ENCODE assay signal across 8 cellular contexts in the genomic region with DNA sequence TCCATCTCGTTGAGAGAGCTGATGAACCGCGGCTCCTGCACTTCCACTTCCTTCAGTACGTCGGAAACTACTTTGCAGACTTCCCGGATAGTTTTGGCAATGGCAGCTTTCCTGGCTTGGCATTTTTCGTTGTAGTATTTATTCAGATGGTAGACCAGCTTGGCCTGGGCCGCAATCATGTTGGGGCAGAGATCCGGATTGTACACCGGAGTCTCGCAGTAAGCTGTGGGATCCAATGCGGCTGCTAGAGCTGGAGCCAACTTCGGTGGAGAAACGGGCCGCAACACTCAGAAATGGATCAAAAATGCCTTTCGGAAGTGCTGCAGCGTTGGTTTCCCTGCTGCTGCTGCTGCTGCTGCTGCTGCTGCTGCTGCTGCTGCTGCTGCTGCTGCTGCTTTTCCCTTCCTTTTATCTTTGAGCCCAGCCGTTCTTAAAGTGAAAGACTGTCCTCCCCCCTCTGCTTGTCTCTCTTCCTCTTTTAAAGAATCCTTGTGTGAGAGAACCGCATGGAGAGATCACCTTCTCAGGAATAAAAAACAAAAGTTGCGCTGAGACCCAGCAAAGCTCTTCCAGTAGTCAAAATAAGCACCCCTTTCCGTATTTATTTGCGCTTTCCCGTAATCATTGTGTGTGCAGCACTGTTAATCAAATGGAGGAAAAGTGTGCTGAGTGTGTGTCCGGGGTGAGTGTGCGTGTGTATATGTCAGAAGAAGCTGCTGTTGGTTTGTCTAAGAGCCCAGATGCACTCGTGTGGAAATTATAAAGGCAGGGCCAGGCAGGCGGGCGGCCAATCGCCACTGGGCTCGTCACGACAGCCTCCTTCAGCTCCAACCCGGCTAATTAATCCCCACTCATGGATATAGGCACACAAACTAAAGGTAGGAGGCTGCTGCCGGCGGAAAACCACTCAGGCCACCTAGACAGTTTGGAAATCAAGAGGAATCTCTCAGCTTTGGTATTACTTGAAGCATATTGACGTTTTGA. TPM values are rescaled to one million over a fixed set of nuclear protein-coding genes. Genes with fewer than 3 reads are reported as not detected.
DNase-seq lines count a peak whose midpoint lies in the region; TF ChIP-seq lines count a peak whose summit lies in the region.

A gene (minus strand): TSS at position 730 of the 984 bp plus-strand sequence. CDS start 551 bp downstream, at position 179.

- TF ChIP-seq CTCF in endothelial cell (IDR thresholded peaks at IDR 0.05; ENCODE audit: unreplicated experiment) (no peak), transverse colon (IDR thresholded peaks at IDR 0.05) (no peak), PC-9 (conservative IDR thresholded peaks at IDR 0.05) (no peak)

- in situ Hi-C loops in transverse colon (cut with MboI; ENCODE audit: low pct_ligation_motif_present in 1 of 4, low pct_unique_long_range_greater_than_20kb in 1 of 4, low sequenced_read_pairs in 3 of 4), result no loop called here

- intact Hi-C loops in transverse colon (cut with DNase I; ENCODE audit: low total_unique reads), result no loop called here
- intact Hi-C loops in PC-9 (cut with micrococcal nuclease; ENCODE audit: unreplicated experiment), result no loop called here

- no peak within 1 kb of the TSS for H3K27ac ChIP-seq in mesodermal cell (ENCODE audit: low read depth, low read length, severe bottlenecking)
- H3K27ac ChIP-seq in transverse colon, result peak within 1 kb of the TSS in 2 of 4 donors; percentile 4 to 42
- no peak within 1 kb of the TSS for H3K27ac ChIP-seq in PC-9

- peak within 1 kb of the TSS; percentile 35 for H3K4me3 ChIP-seq in mesodermal cell (ENCODE audit: extremely low read depth, insufficient read depth, low read length, poor library complexity, severe bottlenecking)
- peak within 1 kb of the TSS; percentile 2 to 37 (median 22) for H3K4me3 ChIP-seq in transverse colon
- H3K4me3 ChIP-seq in PC-9, result no peak within 1 kb of the TSS

- H3K4me3 Mint-ChIP-seq in activated naive CD4-positive, alpha-beta T cell treated with anti-CD3 and anti-CD28 coated beads, Interleukin-2, amount 50 U/mL, for 24 hours, result peak within 1 kb of the TSS; percentile 75
- H3K4me3 Mint-ChIP-seq in endothelial cell (ENCODE audit: unreplicated experiment), result peak within 1 kb of the TSS; percentile 89

- peaks cover 1% of the 10 kb centered on the region for H3K36me3 Mint-ChIP-seq in activated naive CD4-positive, alpha-beta T cell treated with anti-CD3 and anti-CD28 coated beads, Interleukin-2, amount 50 U/mL, for 24 hours
- H3K36me3 Mint-ChIP-seq in endothelial cell (ENCODE audit: low read depth, unreplicated experiment), result no peaks in the 10 kb centered on the region

- H3K79me2 ChIP-seq in PC-9 (ENCODE audit: low read depth), result no peaks in the 10 kb centered on the region

- CTCF ChIA-PET in PC-9 (lab: Charles Lee), result no interaction called here

- peaks cover 75% of the 10 kb centered on the region for H3K27me3 ChIP-seq in transverse colon
- no peaks in the 10 kb centered on the region for H3K27me3 ChIP-seq in PC-9 (ENCODE audit: insufficient read depth, low read depth)

- H3K9me3 Mint-ChIP-seq in activated naive CD4-positive, alpha-beta T cell treated with anti-CD3 and anti-CD28 coated beads, Interleukin-2, amount 50 U/mL, for 24 hours, result no peaks in the 10 kb centered on the region
- no peaks in the 10 kb centered on the region for H3K9me3 Mint-ChIP-seq in endothelial cell (ENCODE audit: unreplicated experiment)

- no peak for DNase-seq in activated naive CD4-positive, alpha-beta T cell (lab: John Stamatoyannopoulos, UW)
- DNase-seq in SIG-M5 treated with dmso at 0.1 percent for 504 hours (lab: John Stamatoyannopoulos, UW; ENCODE audit: unreplicated experiment) (peak; percentile 31), endothelial cell (ENCODE audit: low spot score) (peak; percentile 48), transverse colon (peak; percentile 9), NCI-H1436 (lab: John Stamatoyannopoulos, UW) (no peak), PC-9 (no peak)

- no peaks in the 10 kb centered on the region for H3F3A ChIP-seq in PC-9 (ENCODE audit: insufficient read depth, low read depth)

- peaks cover 20% of the 10 kb centered on the region for H3K4me1 Mint-ChIP-seq in activated naive CD4-positive, alpha-beta T cell treated with anti-CD3 and anti-CD28 coated beads, Interleukin-2, amount 50 U/mL, for 24 hours
- H3K4me1 Mint-ChIP-seq in endothelial cell (ENCODE audit: unreplicated experiment), result peaks cover 38% of the 10 kb centered on the region

- no peak within 1 kb of the TSS for H3K27ac Mint-ChIP-seq in activated naive CD4-positive, alpha-beta T cell treated with anti-CD3 and anti-CD28 coated beads, Interleukin-2, amount 50 U/mL, for 24 hours
- H3K27ac Mint-ChIP-seq in endothelial cell (ENCODE audit: unreplicated experiment), result peak within 1 kb of the TSS; percentile 36

- no peaks in the 10 kb centered on the region for H3K9me3 ChIP-seq in mesodermal cell (ENCODE audit: control insufficient read depth, low read length)
- no peaks in the 10 kb centered on the region for H3K9me3 ChIP-seq in transverse colon
- no peaks in the 10 kb centered on the region; the same call in 1 of the 2 replicates for H3K9me3 ChIP-seq in PC-9 (ENCODE audit: insufficient read depth, low read depth)

- H2AFZ ChIP-seq in PC-9, result no peak within 1 kb of the TSS

- no peaks in the 10 kb centered on the region for H3K36me3 ChIP-seq in mesodermal cell (ENCODE audit: control insufficient read depth, insufficient read depth, low read length)
- no peaks in the 10 kb centered on the region for H3K36me3 ChIP-seq in transverse colon
- H3K36me3 ChIP-seq in PC-9 (ENCODE audit: low read depth), result no peaks in the 10 kb centered on the region

- no peak within 1 kb of the TSS for H3K4me2 ChIP-seq in PC-9

- BruUV-seq in PC-9 (replicated peaks; lab: Mats Ljungman, UMichigan), result no TSS peak

- H3K27me3 Mint-ChIP-seq in activated naive CD4-positive, alpha-beta T cell treated with anti-CD3 and anti-CD28 coated beads, Interleukin-2, amount 50 U/mL, for 24 hours, result peaks cover 55% of the 10 kb centered on the region
- peaks cover 30% of the 10 kb centered on the region for H3K27me3 Mint-ChIP-seq in endothelial cell (ENCODE audit: unreplicated experiment)

- H3K4me1 ChIP-seq in mesodermal cell (ENCODE audit: control insufficient read depth, insufficient read depth, low read length, poor library complexity, severe bottlenecking) (peaks cover 10% of the 10 kb centered on the region), transverse colon (no peaks in the 10 kb centered on the region), PC-9 (replicated peaks; ENCODE audit: insufficient read depth) (no peaks in the 10 kb centered on the region)

- no peak for TF ChIP-seq EP300 in transverse colon (IDR thresholded peaks at IDR 0.05; ENCODE audit: low read depth)

- H4K20me1 ChIP-seq in PC-9 (ENCODE audit: insufficient read depth), result no peaks in the 10 kb centered on the region

- POLR2A ChIA-PET in PC-9 (lab: Charles Lee; ENCODE audit: unreplicated experiment), result no interaction called here

- peak; percentile 16 for TF ChIP-seq POLR2A in transverse colon (IDR thresholded peaks at IDR 0.05)

- WGBS in mesodermal cell (ENCODE audit: insufficient coverage in 2 of 2), 2 experiments, result 0 to 2% methylated on average over 20 to 24 of the region's 35 CpGs
- 34 to 38% methylated on average over 12 to 35 of the region's 35 CpGs for WGBS in transverse colon (ENCODE audit: low coverage in 1 of 2), 2 donors

- no peaks in the 10 kb centered on the region for H3K9me2 ChIP-seq in PC-9 (ENCODE audit: insufficient read depth)

RNA-seq across cellular contexts. Expression of the gene that starts here (rescaled TPM):
- total RNA-seq in endothelial cell (ENCODE audit: unreplicated experiment) (0.13 TPM), transverse colon (1 to 10 TPM in 1 of 4 donors, under 1 TPM in 3; 0.48 to 3.7 (median 0.57) TPM), PC-9 (2021) (not detected in 2 replicates)
- 1.7 TPM for polyA plus RNA-seq in mesodermal cell (2013, experiment 1 of 2)
- polyA plus RNA-seq in mesodermal cell (2013, experiment 2 of 2), result 1.6 TPM

Comparison
In these comparisons a context has a peak if more than half of its experiments do, and no peak if none do; other contexts are left out.
1. Peak in DNase-seq in endothelial cell; RNA of the gene not detected or under 1 TPM.
2. DNase-seq: peak in SIG-M5 treated with dmso at 0.1 percent for 504 hours (single experiment) and transverse colon (single experiment); none in activated naive CD4-positive, alpha-beta T cell (0 of 4), NCI-H1436 (single experiment) and PC-9 (0 of 2).